26 cellular contexts compared by ENCODE assay signal in the genomic region with DNA sequence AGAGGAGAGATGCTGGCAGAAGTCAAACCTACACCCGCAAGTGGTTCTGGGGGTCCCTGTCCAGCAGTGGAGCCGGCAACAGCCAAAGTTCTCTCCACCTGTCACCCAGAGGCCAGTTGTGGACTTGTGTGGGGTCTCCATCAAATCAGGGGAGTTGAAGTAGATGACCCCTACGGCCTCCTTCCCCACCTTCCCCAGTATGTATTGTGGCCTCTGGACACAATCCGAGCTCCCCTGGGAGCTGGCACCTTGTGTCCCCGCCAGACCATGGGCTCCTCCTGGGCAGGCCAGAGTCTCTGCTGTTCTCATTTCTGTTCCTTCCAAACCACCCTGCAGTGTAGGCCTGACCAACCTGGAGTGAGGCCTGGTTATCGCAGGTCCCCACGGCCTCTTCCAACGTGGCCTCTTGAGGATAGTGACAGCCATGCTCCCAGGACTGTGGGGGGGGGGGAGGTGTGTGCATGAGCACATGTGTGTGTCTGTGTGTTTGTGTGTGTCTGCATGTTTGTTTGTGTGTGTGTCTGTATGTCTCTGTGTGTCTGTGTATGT.
"Had no signal": no experiment of that assay in that cellular context is flagged by ENCODE, and none has a peak within 500 bp of the region (broad histone marks: within the 10 kb centered on the region; RNA-seq: fewer than 3 reads in every experiment).

No MANE protein-coding gene starts in this region.

- H3K27ac Mint-ChIP-seq: activated CD4-positive, alpha-beta T cell treated with anti-CD3 and anti-CD28 coated beads for 36 hours; activated naive CD4-positive, alpha-beta T cell treated with anti-CD3 and anti-CD28 coated beads, Interleukin-2, amount 50 U/mL, for 72 hours had no signal

- ATAC-seq: activated CD4-positive, alpha-beta T cell treated with anti-CD3 and anti-CD28 coated beads for 36 hours; activated naive CD4-positive, alpha-beta T cell treated with anti-CD3 and anti-CD28 coated beads, Interleukin-2, amount 50 U/mL, for 72 hours; activated T-cell treated with anti-CD3 and anti-CD28 coated beads, Interleukin-2, amount 50 U/mL, for 4 hours; Panc1 had no signal

- H3K27ac ChIP-seq: breast epithelium, SJCRH30, WERI-Rb-1 had no signal

- H3K4me3 ChIP-seq: breast epithelium, SJCRH30 had no signal

- H3K9me3 ChIP-seq: SK-N-SH had no signal

- H3K4me1 ChIP-seq: breast epithelium, SJCRH30 had no signal

- H3K4me3 Mint-ChIP-seq: activated CD4-positive, alpha-beta T cell treated with anti-CD3 and anti-CD28 coated beads for 36 hours; activated T-cell treated with anti-CD3 and anti-CD28 coated beads, Interleukin-2, amount 50 U/mL, for 4 hours had no signal

- DNase-seq: activated CD4-positive, alpha-beta T cell treated with anti-CD3 and anti-CD28 coated beads for 36 hours; activated CD4-positive, alpha-beta T cell treated with anti-CD3 and anti-CD28 coated beads, Interleukin-2, amount 50 U/mL, for 1 hour; activated CD8-positive, alpha-beta memory T cell treated with anti-CD3 and anti-CD28 coated beads for 24 hours; activated effector memory CD4-positive, alpha-beta T cell treated with anti-CD3 and anti-CD28 coated beads, Interleukin-2, amount 50 U/mL, for 16 hours; activated naive CD4-positive, alpha-beta T cell treated with Interleukin-2 at 50 U/mL for 16 hours; activated T-cell treated with anti-CD3 and anti-CD28 coated beads, Interleukin-2, amount 50 U/mL, for 4 hours; anterior cingulate cortex; Karpas-422; MM.1S; NCI-H1105 treated with DMSO at 0.1 percent for 48 hours; NCI-H1436 treated with DMSO at 0.1 percent for 48 hours; NCI-H187; NCI-H2081; NCI-H510A treated with DMSO at 0.1 percent for 48 hours; NCI-H69; NK-92 treated with Interleukin-12 subunit alpha and Interleukin-12 subunit beta, amount 100 ng/mL, for 24 hours; OCI-M1; Right ventricle myocardium superior; RPMI8226; SJCRH30; SK-N-SH; T-helper 1 cell; WERI-Rb-1 had no signal

- H3K36me3 ChIP-seq: breast epithelium, SJCRH30, WERI-Rb-1 had no signal

- H3K27me3 ChIP-seq: breast epithelium, SJCRH30 had no signal

- H3K4me1 Mint-ChIP-seq: activated CD4-positive, alpha-beta T cell treated with anti-CD3 and anti-CD28 coated beads for 36 hours had no signal
